Comparison of ENCODE assay signal across 8 cellular contexts in the genomic region with DNA sequence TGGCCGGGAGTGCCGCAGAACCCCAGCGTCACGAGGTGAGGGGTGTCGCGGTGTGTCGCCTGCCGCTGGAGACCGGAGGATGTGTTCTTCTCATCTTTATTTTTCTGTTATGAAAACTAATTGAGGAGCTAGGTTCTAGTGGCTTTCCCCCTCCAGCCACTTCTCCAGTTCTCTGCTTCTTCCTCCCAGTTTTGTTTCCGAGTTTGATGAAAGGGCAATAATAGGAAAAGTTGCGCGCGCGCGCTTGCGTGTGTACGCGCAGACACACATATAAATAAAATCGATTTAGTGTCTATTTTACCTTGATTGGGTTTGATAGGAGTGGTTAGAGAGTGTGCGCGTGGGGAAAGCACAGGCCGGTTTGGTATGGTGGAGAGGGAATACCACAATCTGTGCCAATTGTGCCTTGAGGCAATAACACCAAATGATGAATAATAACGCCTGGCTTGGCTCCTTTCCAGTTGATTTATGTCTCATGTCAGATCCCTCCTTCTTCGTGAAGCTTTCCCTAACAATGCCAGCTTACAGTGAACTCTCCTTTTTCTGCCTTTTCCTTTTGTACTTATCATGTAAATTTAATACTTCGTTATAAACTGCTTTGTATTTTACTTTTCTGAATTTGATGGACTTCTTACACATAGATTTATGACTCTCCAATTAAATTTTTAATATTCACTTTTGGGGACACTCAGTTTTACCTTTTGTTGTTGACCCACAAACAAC. TPM values are rescaled to one million over a fixed set of nuclear protein-coding genes. Genes with fewer than 3 reads are reported as not detected.
A peak's percentile ranks its signal among the peaks of the same experiment; 100 is the strongest.
DNase-seq lines count a peak whose midpoint lies in the region; ATAC-seq and TF ChIP-seq lines count a peak whose summit lies in the region.

No MANE protein-coding gene starts in this region.

- CTCF ChIA-PET in activated CD8-positive, alpha-beta memory T cell treated with anti-CD3 and anti-CD28 coated beads, Interleukin-2, amount 10 ng/mL, durations not matched to agents 7 days and 5 days (lab: Charles Lee), result interaction anchor here (0.7 to 5.9 kb wide), 17 partner anchors 11 to 485 kb away, joined by 3 to 53 read pairs (median 6); a partner anchor contains a TSS

- peak overlapping the region; percentile 95 to 96 for H3K27ac ChIP-seq in esophagus (ENCODE audit: low read depth in 2 of 2, low read length in 1 of 2)
- H3K27ac ChIP-seq in uterus, result peak overlapping the region; percentile 95 to 98

- H3K9me3 ChIP-seq in esophagus (ENCODE audit: control insufficient read depth in 2 of 2, insufficient read depth in 1 of 2, low read depth in 1 of 2, low read length in 1 of 2) (no peaks in the 10 kb centered on the region), uterus (no peaks in the 10 kb centered on the region)

- no peak for ATAC-seq in activated CD8-positive, alpha-beta memory T cell treated with anti-CD3 and anti-CD28 coated beads, Interleukin-2, amount 10 ng/mL, durations not matched to agents 7 days and 5 days
- no peak for ATAC-seq in natural killer cell treated with Interleukin-12 subunit alpha and Interleukin-12 subunit beta and Interleukin-15 and Interleukin-18, amount 100 ng/mL, for 72 hours
- no peak for ATAC-seq in GM21367 (IDR thresholded peaks at IDR 0.05; ENCODE audit: unreplicated experiment)

- 1 to 3% methylated on average over 25 of the region's 25 CpGs for WGBS in esophagus, 2 donors

- H3K27me3 Mint-ChIP-seq in activated CD8-positive, alpha-beta memory T cell treated with anti-CD3 and anti-CD28 coated beads, Interleukin-2, amount 10 ng/mL, durations not matched to agents 7 days and 5 days, result no peaks in the 10 kb centered on the region
- H3K27me3 Mint-ChIP-seq in natural killer cell treated with Interleukin-12 subunit alpha and Interleukin-12 subunit beta and Interleukin-15 and Interleukin-18, amount 100 ng/mL, for 72 hours, result no peaks in the 10 kb centered on the region

- H3K4me3 Mint-ChIP-seq in activated CD8-positive, alpha-beta memory T cell treated with anti-CD3 and anti-CD28 coated beads, Interleukin-2, amount 10 ng/mL, durations not matched to agents 7 days and 5 days, result peak overlapping the region; percentile 96
- H3K4me3 Mint-ChIP-seq in natural killer cell treated with Interleukin-12 subunit alpha and Interleukin-12 subunit beta and Interleukin-15 and Interleukin-18, amount 100 ng/mL, for 72 hours, result peak overlapping the region; percentile 90

- TF ChIP-seq CTCF in uterus (IDR thresholded peaks at IDR 0.05), result no peak

- H3K9me3 Mint-ChIP-seq in activated CD8-positive, alpha-beta memory T cell treated with anti-CD3 and anti-CD28 coated beads, Interleukin-2, amount 10 ng/mL, durations not matched to agents 7 days and 5 days (ENCODE audit: low read depth), result no peaks in the 10 kb centered on the region
- H3K9me3 Mint-ChIP-seq in natural killer cell treated with Interleukin-12 subunit alpha and Interleukin-12 subunit beta and Interleukin-15 and Interleukin-18, amount 100 ng/mL, for 72 hours, result no peaks in the 10 kb centered on the region

- peak overlapping the region; percentile 68 to 96 for H3K4me3 ChIP-seq in esophagus (ENCODE audit: low read depth in 1 of 2, low read length in 2 of 2)
- H3K4me3 ChIP-seq in uterus, result peak overlapping the region; percentile 87 to 93

- H3K36me3 Mint-ChIP-seq in activated CD8-positive, alpha-beta memory T cell treated with anti-CD3 and anti-CD28 coated beads, Interleukin-2, amount 10 ng/mL, durations not matched to agents 7 days and 5 days, result peaks cover 48% of the 10 kb centered on the region
- peaks cover 29% of the 10 kb centered on the region for H3K36me3 Mint-ChIP-seq in natural killer cell treated with Interleukin-12 subunit alpha and Interleukin-12 subunit beta and Interleukin-15 and Interleukin-18, amount 100 ng/mL, for 72 hours

- intact Hi-C loops in uterus (cut with DNase I; ENCODE audit: low total_unique reads), result loop anchor here (10.0 kb wide), 3 partner anchors 139 to 459 kb away; no protein-coding TSS in a partner anchor

- no peaks in the 10 kb centered on the region for H3K4me1 ChIP-seq in esophagus (ENCODE audit: control insufficient read depth in 2 of 2, insufficient read depth in 2 of 2, low read length in 1 of 2)
- peaks cover 4 to 7% of the 10 kb centered on the region in 2 donors for H3K4me1 ChIP-seq in uterus

- peaks cover 51% of the 10 kb centered on the region for H3K4me1 Mint-ChIP-seq in activated CD8-positive, alpha-beta memory T cell treated with anti-CD3 and anti-CD28 coated beads, Interleukin-2, amount 10 ng/mL, durations not matched to agents 7 days and 5 days
- H3K4me1 Mint-ChIP-seq in natural killer cell treated with Interleukin-12 subunit alpha and Interleukin-12 subunit beta and Interleukin-15 and Interleukin-18, amount 100 ng/mL, for 72 hours (ENCODE audit: low read depth in 2 of 2), result peaks cover 50 to 65% of the 10 kb centered on the region in 2 donors

- H3K36me3 ChIP-seq in esophagus (ENCODE audit: control insufficient read depth in 2 of 2, insufficient read depth in 2 of 2, low read length in 1 of 2), result peaks cover 4 to 7% of the 10 kb centered on the region in 2 donors
- no peaks in the 10 kb centered on the region for H3K36me3 ChIP-seq in uterus

- DNase-seq in stimulated activated CD4-positive, alpha-beta T cell treated with anti-CD3 and anti-CD28 coated beads, Interleukin-12 subunit alpha, Interleukin-12 subunit beta, amount 100 ng/mL, for 48 hours (ENCODE audit: low read depth in 2 of 3, low spot score in 1 of 3), result peak; percentile 4 to 30 (median 15)
- no peak for DNase-seq in stimulated activated CD4-positive, alpha-beta T cell treated with anti-CD3 and anti-CD28 coated beads, Interleukin-12 subunit alpha, Interleukin-12 subunit beta, amount 100 ng/mL, for 4 hours
- DNase-seq in NCI-H345 (lab: John Stamatoyannopoulos, UW) (peak; percentile 42), uterus (peak; percentile 28 to 71)
- peak; percentile 48 for DNase-seq in activated CD8-positive, alpha-beta memory T cell treated with anti-CD3 and anti-CD28 coated beads, Interleukin-2, amount 10 ng/mL, durations not matched to agents 7 days and 5 days
- no peak for DNase-seq in natural killer cell treated with Interleukin-12 subunit alpha and Interleukin-12 subunit beta and Interleukin-15 and Interleukin-18, amount 100 ng/mL, for 72 hours (ENCODE audit: low spot score)

- no peaks in the 10 kb centered on the region for H3K27me3 ChIP-seq in esophagus (ENCODE audit: control insufficient read depth in 1 of 2, insufficient read depth in 2 of 2, low read length in 2 of 2)
- H3K27me3 ChIP-seq in uterus, result no peaks in the 10 kb centered on the region

- peak overlapping the region; percentile 89 for H3K27ac Mint-ChIP-seq in activated CD8-positive, alpha-beta memory T cell treated with anti-CD3 and anti-CD28 coated beads, Interleukin-2, amount 10 ng/mL, durations not matched to agents 7 days and 5 days
- peak overlapping the region; percentile 86 to 89 for H3K27ac Mint-ChIP-seq in natural killer cell treated with Interleukin-12 subunit alpha and Interleukin-12 subunit beta and Interleukin-15 and Interleukin-18, amount 100 ng/mL, for 72 hours

- TF ChIP-seq POLR2A in uterus (IDR thresholded peaks at IDR 0.05), result no peak

RNA-seq across cellular contexts. Expression of a gene that starts 1.5 kb away (rescaled TPM):
- 10 to 100 TPM; 31.6 to 42.8 TPM for total RNA-seq in activated CD8-positive, alpha-beta memory T cell treated with anti-CD3 and anti-CD28 coated beads, Interleukin-2, amount 10 ng/mL, durations not matched to agents 7 days and 5 days
- polyA plus RNA-seq in esophagus, result 10 to 100 TPM; 22.6 to 33.8 TPM
- total RNA-seq in natural killer cell treated with Interleukin-12 subunit alpha and Interleukin-12 subunit beta and Interleukin-15 and Interleukin-18, amount 100 ng/mL, for 72 hours, result 10 to 100 TPM; 35.9 to 38.0 TPM
- 10 to 100 TPM; 17.9 to 58.5 (median 52.5) TPM for total RNA-seq in uterus

Comparison
In these comparisons a context has a peak if more than half of its experiments do, and no peak if none do; other contexts are left out.
1. DNase-seq: peak in stimulated activated CD4-positive, alpha-beta T cell treated with anti-CD3 and anti-CD28 coated beads, Interleukin-12 subunit alpha, Interleukin-12 subunit beta, amount 100 ng/mL, for 48 hours (3 of 3), NCI-H345 (single experiment), activated CD8-positive, alpha-beta memory T cell treated with anti-CD3 and anti-CD28 coated beads, Interleukin-2, amount 10 ng/mL, durations not matched to agents 7 days and 5 days (single experiment) and uterus (2 of 2); none in stimulated activated CD4-positive, alpha-beta T cell treated with anti-CD3 and anti-CD28 coated beads, Interleukin-12 subunit alpha, Interleukin-12 subunit beta, amount 100 ng/mL, for 4 hours (single experiment) and natural killer cell treated with Interleukin-12 subunit alpha and Interleukin-12 subunit beta and Interleukin-15 and Interleukin-18, amount 100 ng/mL, for 72 hours (single experiment).